1 cellular context compared by ENCODE assay signal in genomic region chr5:125198270-125198974, GRCh38.
TF ChIP-seq lines count a peak whose summit lies in the region.

No MANE protein-coding gene starts in this region.

TF ChIP-seq in HEK293, 187 proteins besides CTCF, POLR2A, EP300 and RAD21 (continued from another document and continues in another):
- TF ChIP-seq, protein P1, sequence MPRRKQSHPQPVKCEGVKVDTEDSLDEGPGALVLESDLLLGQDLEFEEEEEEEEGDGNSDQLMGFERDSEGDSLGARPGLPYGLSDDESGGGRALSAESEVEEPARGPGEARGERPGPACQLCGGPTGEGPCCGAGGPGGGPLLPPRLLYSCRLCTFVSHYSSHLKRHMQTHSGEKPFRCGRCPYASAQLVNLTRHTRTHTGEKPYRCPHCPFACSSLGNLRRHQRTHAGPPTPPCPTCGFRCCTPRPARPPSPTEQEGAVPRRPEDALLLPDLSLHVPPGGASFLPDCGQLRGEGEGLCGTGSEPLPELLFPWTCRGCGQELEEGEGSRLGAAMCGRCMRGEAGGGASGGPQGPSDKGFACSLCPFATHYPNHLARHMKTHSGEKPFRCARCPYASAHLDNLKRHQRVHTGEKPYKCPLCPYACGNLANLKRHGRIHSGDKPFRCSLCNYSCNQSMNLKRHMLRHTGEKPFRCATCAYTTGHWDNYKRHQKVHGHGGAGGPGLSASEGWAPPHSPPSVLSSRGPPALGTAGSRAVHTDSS (tag by site-specific recombination; IDR thresholded peaks at IDR 0.05), result peak; percentile 50
- TF ChIP-seq ZNF670 (tag by site-specific recombination; IDR thresholded peaks at IDR 0.05; ENCODE audit: low read depth) (no peak), ZNF48 (tag by site-specific recombination; IDR thresholded peaks at IDR 0.05) (no peak), TCF7L2 (IDR thresholded peaks at IDR 0.05; ENCODE audit: borderline replicate concordance, low read depth, low read length) (no peak; the same call in 1 of the 2 replicates), ZNF157 (tag by site-specific recombination; IDR thresholded peaks at IDR 0.05) (no peak), ZNF791 (tag by site-specific recombination; IDR thresholded peaks at IDR 0.05) (no peak), ZNF621 (tag by site-specific recombination; IDR thresholded peaks at IDR 0.05) (no peak), ZNF707 (tag by site-specific recombination; IDR thresholded peaks at IDR 0.05) (no peak), SP2 (tag by site-specific recombination; IDR thresholded peaks at IDR 0.05) (no peak), ZFP41 (tag by site-specific recombination; IDR thresholded peaks at IDR 0.05; ENCODE audit: borderline replicate concordance) (no peak), ZNF211 (tag by site-specific recombination; IDR thresholded peaks at IDR 0.05; ENCODE audit: low read depth) (no peak), ZNF391 (tag by site-specific recombination; IDR thresholded peaks at IDR 0.05; ENCODE audit: borderline replicate concordance, low read depth) (no peak), ZSCAN18 (tag by site-specific recombination; IDR thresholded peaks at IDR 0.05) (no peak), ZNF350 (tag by site-specific recombination; IDR thresholded peaks at IDR 0.05) (peak; percentile 95), ZNF549 (tag by site-specific recombination; IDR thresholded peaks at IDR 0.05) (peak; percentile 83), ZNF473 (tag by site-specific recombination; IDR thresholded peaks at IDR 0.05) (no peak), HOXD13 (CRISPR knock-in tag; IDR thresholded peaks at IDR 0.05; ENCODE audit: borderline replicate concordance) (no peak), EGR2 (tag by site-specific recombination; IDR thresholded peaks at IDR 0.05; ENCODE audit: low read depth) (no peak), ZBTB8A (tag by site-specific recombination; IDR thresholded peaks at IDR 0.05) (peak; percentile 66; the same call in 1 of the 2 replicates), ZNF600 (tag by site-specific recombination; IDR thresholded peaks at IDR 0.05) (peak; percentile 52; the same call in 1 of the 2 replicates), ZNF658 (tag by site-specific recombination; IDR thresholded peaks at IDR 0.05) (no peak), ZNF548 (tag by site-specific recombination; IDR thresholded peaks at IDR 0.05) (no peak), ZNF18 (tag by site-specific recombination; IDR thresholded peaks at IDR 0.05) (peak; percentile 43; the same call in 1 of the 2 replicates), ZNF596 (tag by site-specific recombination; IDR thresholded peaks at IDR 0.05) (peak; percentile 78), KLF7 (tag by site-specific recombination; IDR thresholded peaks at IDR 0.05; ENCODE audit: borderline replicate concordance) (no peak), SETDB1 (IDR thresholded peaks at IDR 0.05; ENCODE audit: insufficient read length, low read length) (no peak), ZNF558 (tag by site-specific recombination; IDR thresholded peaks at IDR 0.05) (peak; percentile 52; the same call in 1 of the 2 replicates), ZNF677 (tag by site-specific recombination; IDR thresholded peaks at IDR 0.05) (0 out of 2 replicates have a peak, but pooled peaks have one; percentile 10), ZNF768 (tag by site-specific recombination; IDR thresholded peaks at IDR 0.05) (no peak), ATF2 (tag by site-specific recombination; IDR thresholded peaks at IDR 0.05; ENCODE audit: low read depth) (no peak), ZNF274 (IDR thresholded peaks at IDR 0.05; ENCODE audit: low read length) (no peak), ZNF274 (tag by site-specific recombination; IDR thresholded peaks at IDR 0.05; ENCODE audit: borderline replicate concordance) (no peak), ZNF140 (tag by site-specific recombination; IDR thresholded peaks at IDR 0.05) (no peak), SP3 (tag by site-specific recombination; IDR thresholded peaks at IDR 0.05) (no peak), ZNF629 (tag by site-specific recombination; IDR thresholded peaks at IDR 0.05) (peak; percentile 47; the same call in 1 of the 2 replicates), ZNF266 (tag by site-specific recombination; IDR thresholded peaks at IDR 0.05; ENCODE audit: low read depth) (no peak), ZFP3 (tag by site-specific recombination; IDR thresholded peaks at IDR 0.05; ENCODE audit: low read depth) (no peak), ZNF174 (tag by site-specific recombination; IDR thresholded peaks at IDR 0.05) (peak; percentile 93; the same call in 1 of the 2 replicates), ZNF335 (tag by site-specific recombination; conservative IDR thresholded peaks at IDR 0.05) (no peak), ZNF555 (tag by site-specific recombination; conservative IDR thresholded peaks at IDR 0.05) (no peak), ZNF202 (tag by site-specific recombination; IDR thresholded peaks at IDR 0.05; ENCODE audit: borderline replicate concordance) (no peak)
- TF ChIP-seq, protein P2, sequence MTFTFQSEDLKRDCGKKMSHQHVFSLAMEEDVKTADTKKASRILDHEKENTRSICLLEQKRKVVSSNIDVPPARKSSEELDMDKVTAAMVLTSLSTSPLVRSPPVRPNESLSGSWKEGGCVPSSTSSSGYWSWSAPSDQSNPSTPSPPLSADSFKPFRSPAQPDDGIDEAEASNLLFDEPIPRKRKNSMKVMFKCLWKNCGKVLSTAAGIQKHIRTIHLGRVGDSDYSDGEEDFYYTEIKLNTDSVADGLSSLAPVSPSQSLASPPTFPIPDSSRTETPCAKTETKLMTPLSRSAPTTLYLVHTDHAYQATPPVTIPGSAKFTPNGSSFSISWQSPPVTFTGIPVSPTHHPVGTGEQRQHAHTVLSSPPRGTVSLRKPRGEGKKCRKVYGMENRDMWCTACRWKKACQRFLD (tag by site-specific recombination; IDR thresholded peaks at IDR 0.05), result no peak
- TF ChIP-seq, protein P3, sequence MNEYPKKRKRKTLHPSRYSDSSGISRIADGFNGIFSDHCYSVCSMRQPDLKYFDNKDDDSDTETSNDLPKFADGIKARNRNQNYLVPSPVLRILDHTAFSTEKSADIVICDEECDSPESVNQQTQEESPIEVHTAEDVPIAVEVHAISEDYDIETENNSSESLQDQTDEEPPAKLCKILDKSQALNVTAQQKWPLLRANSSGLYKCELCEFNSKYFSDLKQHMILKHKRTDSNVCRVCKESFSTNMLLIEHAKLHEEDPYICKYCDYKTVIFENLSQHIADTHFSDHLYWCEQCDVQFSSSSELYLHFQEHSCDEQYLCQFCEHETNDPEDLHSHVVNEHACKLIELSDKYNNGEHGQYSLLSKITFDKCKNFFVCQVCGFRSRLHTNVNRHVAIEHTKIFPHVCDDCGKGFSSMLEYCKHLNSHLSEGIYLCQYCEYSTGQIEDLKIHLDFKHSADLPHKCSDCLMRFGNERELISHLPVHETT (tag by site-specific recombination; IDR thresholded peaks at IDR 0.05), result no peak
- TF ChIP-seq, protein P4, sequence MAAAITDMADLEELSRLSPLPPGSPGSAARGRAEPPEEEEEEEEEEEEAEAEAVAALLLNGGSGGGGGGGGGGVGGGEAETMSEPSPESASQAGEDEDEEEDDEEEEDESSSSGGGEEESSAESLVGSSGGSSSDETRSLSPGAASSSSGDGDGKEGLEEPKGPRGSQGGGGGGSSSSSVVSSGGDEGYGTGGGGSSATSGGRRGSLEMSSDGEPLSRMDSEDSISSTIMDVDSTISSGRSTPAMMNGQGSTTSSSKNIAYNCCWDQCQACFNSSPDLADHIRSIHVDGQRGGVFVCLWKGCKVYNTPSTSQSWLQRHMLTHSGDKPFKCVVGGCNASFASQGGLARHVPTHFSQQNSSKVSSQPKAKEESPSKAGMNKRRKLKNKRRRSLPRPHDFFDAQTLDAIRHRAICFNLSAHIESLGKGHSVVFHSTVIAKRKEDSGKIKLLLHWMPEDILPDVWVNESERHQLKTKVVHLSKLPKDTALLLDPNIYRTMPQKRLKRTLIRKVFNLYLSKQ (tag by site-specific recombination; IDR thresholded peaks at IDR 0.05; ENCODE audit: borderline replicate concordance), result no peak
- TF ChIP-seq, protein P5, sequence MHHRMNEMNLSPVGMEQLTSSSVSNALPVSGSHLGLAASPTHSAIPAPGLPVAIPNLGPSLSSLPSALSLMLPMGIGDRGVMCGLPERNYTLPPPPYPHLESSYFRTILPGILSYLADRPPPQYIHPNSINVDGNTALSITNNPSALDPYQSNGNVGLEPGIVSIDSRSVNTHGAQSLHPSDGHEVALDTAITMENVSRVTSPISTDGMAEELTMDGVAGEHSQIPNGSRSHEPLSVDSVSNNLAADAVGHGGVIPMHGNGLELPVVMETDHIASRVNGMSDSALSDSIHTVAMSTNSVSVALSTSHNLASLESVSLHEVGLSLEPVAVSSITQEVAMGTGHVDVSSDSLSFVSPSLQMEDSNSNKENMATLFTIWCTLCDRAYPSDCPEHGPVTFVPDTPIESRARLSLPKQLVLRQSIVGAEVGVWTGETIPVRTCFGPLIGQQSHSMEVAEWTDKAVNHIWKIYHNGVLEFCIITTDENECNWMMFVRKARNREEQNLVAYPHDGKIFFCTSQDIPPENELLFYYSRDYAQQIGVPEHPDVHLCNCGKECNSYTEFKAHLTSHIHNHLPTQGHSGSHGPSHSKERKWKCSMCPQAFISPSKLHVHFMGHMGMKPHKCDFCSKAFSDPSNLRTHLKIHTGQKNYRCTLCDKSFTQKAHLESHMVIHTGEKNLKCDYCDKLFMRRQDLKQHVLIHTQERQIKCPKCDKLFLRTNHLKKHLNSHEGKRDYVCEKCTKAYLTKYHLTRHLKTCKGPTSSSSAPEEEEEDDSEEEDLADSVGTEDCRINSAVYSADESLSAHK (tag by site-specific recombination; IDR thresholded peaks at IDR 0.05), result peak; percentile 81
- TF ChIP-seq, protein P6, sequence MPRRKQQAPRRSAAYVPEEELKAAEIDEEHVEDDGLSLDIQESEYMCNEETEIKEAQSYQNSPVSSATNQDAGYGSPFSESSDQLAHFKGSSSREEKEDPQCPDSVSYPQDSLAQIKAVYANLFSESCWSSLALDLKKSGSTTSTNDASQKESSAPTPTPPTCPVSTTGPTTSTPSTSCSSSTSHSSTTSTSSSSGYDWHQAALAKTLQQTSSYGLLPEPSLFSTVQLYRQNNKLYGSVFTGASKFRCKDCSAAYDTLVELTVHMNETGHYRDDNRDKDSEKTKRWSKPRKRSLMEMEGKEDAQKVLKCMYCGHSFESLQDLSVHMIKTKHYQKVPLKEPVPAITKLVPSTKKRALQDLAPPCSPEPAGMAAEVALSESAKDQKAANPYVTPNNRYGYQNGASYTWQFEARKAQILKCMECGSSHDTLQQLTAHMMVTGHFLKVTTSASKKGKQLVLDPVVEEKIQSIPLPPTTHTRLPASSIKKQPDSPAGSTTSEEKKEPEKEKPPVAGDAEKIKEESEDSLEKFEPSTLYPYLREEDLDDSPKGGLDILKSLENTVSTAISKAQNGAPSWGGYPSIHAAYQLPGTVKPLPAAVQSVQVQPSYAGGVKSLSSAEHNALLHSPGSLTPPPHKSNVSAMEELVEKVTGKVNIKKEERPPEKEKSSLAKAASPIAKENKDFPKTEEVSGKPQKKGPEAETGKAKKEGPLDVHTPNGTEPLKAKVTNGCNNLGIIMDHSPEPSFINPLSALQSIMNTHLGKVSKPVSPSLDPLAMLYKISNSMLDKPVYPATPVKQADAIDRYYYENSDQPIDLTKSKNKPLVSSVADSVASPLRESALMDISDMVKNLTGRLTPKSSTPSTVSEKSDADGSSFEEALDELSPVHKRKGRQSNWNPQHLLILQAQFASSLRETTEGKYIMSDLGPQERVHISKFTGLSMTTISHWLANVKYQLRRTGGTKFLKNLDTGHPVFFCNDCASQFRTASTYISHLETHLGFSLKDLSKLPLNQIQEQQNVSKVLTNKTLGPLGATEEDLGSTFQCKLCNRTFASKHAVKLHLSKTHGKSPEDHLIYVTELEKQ (tag by site-specific recombination; IDR thresholded peaks at IDR 0.05; ENCODE audit: borderline replicate concordance), result 0 out of 2 replicates have a peak, but pooled peaks have one; percentile 56
- TF ChIP-seq, protein P7, sequence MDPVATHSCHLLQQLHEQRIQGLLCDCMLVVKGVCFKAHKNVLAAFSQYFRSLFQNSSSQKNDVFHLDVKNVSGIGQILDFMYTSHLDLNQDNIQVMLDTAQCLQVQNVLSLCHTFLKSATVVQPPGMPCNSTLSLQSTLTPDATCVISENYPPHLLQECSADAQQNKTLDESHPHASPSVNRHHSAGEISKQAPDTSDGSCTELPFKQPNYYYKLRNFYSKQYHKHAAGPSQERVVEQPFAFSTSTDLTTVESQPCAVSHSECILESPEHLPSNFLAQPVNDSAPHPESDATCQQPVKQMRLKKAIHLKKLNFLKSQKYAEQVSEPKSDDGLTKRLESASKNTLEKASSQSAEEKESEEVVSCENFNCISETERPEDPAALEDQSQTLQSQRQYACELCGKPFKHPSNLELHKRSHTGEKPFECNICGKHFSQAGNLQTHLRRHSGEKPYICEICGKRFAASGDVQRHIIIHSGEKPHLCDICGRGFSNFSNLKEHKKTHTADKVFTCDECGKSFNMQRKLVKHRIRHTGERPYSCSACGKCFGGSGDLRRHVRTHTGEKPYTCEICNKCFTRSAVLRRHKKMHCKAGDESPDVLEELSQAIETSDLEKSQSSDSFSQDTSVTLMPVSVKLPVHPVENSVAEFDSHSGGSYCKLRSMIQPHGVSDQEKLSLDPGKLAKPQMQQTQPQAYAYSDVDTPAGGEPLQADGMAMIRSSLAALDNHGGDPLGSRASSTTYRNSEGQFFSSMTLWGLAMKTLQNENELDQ (tag by site-specific recombination; IDR thresholded peaks at IDR 0.05; ENCODE audit: low read depth), result no peak
